Comparison of ENCODE assay signal across 15 cellular contexts in the genomic region with DNA sequence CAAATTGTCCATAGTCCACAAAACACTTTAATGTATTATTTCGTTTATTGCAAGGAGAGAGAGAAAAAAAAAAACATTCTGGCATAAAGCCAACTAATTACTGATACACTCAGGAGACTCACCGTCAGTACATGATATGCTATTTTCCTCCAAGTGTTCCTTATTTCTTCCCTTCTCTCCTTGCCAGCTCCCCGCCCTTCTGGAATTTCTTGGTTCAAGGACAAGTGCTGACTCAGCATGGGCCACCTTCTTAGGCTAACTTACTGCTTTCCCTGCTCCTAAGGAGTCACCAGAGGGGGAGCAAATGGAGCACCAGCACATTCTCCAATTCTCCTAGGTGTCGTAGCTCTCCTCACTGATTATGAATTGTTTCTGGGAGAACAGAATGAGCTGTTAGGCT.
DNase-seq lines count a peak whose midpoint lies in the region; ATAC-seq and TF ChIP-seq lines count a peak whose summit lies in the region.
"Had no signal": no experiment of that assay in that cellular context is flagged by ENCODE, and none has a peak within 500 bp of the region (broad histone marks: within the 10 kb centered on the region; RNA-seq: fewer than 3 reads in every experiment).

No MANE protein-coding gene starts in this region.

- H3K4me3 ChIP-seq in choroid plexus epithelial cell (ENCODE audit: low read depth, low read length) = no peak overlapping the region
- H3K4me3 ChIP-seq: pancreas had no signal

- peak; percentile 14 for DNase-seq in ELR (ENCODE audit: low read depth)
- peak; percentile 79 for DNase-seq in NCI-H2227 (lab: John Stamatoyannopoulos, UW; ENCODE audit: unreplicated experiment)
- peak; percentile 11 for DNase-seq in choroid plexus epithelial cell (ENCODE audit: low read depth)
- DNase-seq in mucosa of gallbladder (ENCODE audit: low spot score) = peak; percentile 41
- no peak for DNase-seq in NCI-H1092 treated with DMSO at 0.1 percent for 48 hours (lab: John Stamatoyannopoulos, UW)
- no peak for DNase-seq in central memory CD4-positive, alpha-beta T cell
- DNase-seq in AML-193 (lab: John Stamatoyannopoulos, UW) = no peak
- DNase-seq: activated CD8-positive, alpha-beta T cell treated with anti-CD3 and anti-CD28 coated beads, Interleukin-2, amount 10 ng/mL, durations not matched to agents 7 days and 5 days; activated naive CD8-positive, alpha-beta T cell treated with anti-CD3 and anti-CD28 coated beads, Interleukin-2, amount 10 ng/mL, durations not matched to agents 7 days and 5 days; kidney; NCI-H524; stimulated activated CD4-positive, alpha-beta T cell treated with anti-CD3 and anti-CD28 coated beads, Interleukin-4, amount 100 ng/mL, for 24 hours; T-cell had no signal

- ATAC-seq in HG03097 (IDR thresholded peaks at IDR 0.05; ENCODE audit: low FRiP score, unreplicated experiment) = no peak
- ATAC-seq: activated CD8-positive, alpha-beta T cell treated with anti-CD3 and anti-CD28 coated beads, Interleukin-2, amount 10 ng/mL, durations not matched to agents 7 days and 5 days; T-cell had no signal

- TF ChIP-seq CTCF in choroid plexus epithelial cell (conservative IDR thresholded peaks at IDR 0.05; ENCODE audit: low read depth, low read length) = no peak

Comparison
In these comparisons a context has a peak if more than half of its experiments do, and no peak if none do; other contexts are left out.
1. DNase-seq: peak in ELR (single experiment), NCI-H2227 (single experiment), choroid plexus epithelial cell (single experiment) and mucosa of gallbladder (single experiment); none in NCI-H1092 treated with DMSO at 0.1 percent for 48 hours (single experiment), central memory CD4-positive, alpha-beta T cell (single experiment) and AML-193 (0 of 2).